In the genomic region with DNA sequence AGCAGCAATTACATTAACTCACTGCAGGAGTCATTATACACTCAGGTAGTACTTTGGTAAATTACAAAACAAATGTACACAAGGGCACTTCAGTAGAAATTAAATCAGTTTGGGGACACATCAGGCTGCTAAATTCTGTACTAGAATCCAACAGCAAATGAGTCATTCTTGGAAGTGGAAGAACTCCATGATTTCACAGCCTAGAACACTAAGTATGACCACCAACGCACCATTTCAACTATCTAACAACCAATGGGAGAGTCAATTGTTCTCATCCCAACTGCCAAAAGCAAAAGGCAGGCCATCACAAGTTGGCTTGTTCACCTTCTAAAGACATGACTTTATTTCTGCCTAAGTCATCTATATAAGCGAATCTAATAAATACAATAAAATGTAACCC, we compare ENCODE assay signal across 22 cellular contexts. TPM values are rescaled to one million over a fixed set of nuclear protein-coding genes. Genes with fewer than 3 reads are reported as not detected.
DNase-seq lines count a peak whose midpoint lies in the region; ATAC-seq and FAIRE-seq lines count a peak whose summit lies in the region.
"Had no signal": no experiment of that assay in that cellular context is flagged by ENCODE, and none has a peak within 500 bp of the region (broad histone marks: within the 10 kb centered on the region; RNA-seq: fewer than 3 reads in every experiment).

No MANE protein-coding gene starts in this region.

- H4K20me1 ChIP-seq in GM23248 (ENCODE audit: insufficient read depth) = no peaks in the 10 kb centered on the region

- no peak overlapping the region for H3K4me2 ChIP-seq in GM23248 (ENCODE audit: unreplicated experiment)
- H3K4me2 ChIP-seq: A549, GM23338 had no signal

- H3K36me3 Mint-ChIP-seq in T-helper 1 cell treated with Interleukin-12 subunit alpha and Interleukin-12 subunit beta and Interleukin-4 antibody, amounts not matched to agents 30 μg/mL and 1 μg/mL, for 36 hours (ENCODE audit: low read depth) = peaks cover 19% of the 10 kb centered on the region

- FAIRE-seq in islet of Langerhans (lab: Jason Lieb, UNC) = peak; percentile 21
- FAIRE-seq: A549, GM12891 had no signal

- H3K9me3 Mint-ChIP-seq in T-helper 1 cell treated with Interleukin-12 subunit alpha and Interleukin-12 subunit beta and Interleukin-4 antibody, amounts not matched to agents 30 μg/mL and 1 μg/mL, for 36 hours = no peaks in the 10 kb centered on the region
- H3K9me3 Mint-ChIP-seq: CD4-positive, alpha-beta memory T cell; GM23338; H9 had no signal

- no peaks in the 10 kb centered on the region for H3K9me2 ChIP-seq in GM23248 (ENCODE audit: insufficient read depth)

- no peaks in the 10 kb centered on the region for H3K4me1 Mint-ChIP-seq in T-helper 1 cell treated with Interleukin-12 subunit alpha and Interleukin-12 subunit beta and Interleukin-4 antibody, amounts not matched to agents 30 μg/mL and 1 μg/mL, for 36 hours (ENCODE audit: low read depth)
- H3K4me1 Mint-ChIP-seq: CD4-positive, alpha-beta memory T cell; GM23338; H9 had no signal

- H3K9ac ChIP-seq in GM23248 = no peak overlapping the region

- WGBS in GM23248 (ENCODE audit: low coverage in 1 of 2, low lambda C conversion rate in 2 of 2, missing lambda C conversion rate in 2 of 2), 2 experiments = 49 to 58% methylated on average over 2 of the region's 2 CpGs

- no peak for ATAC-seq in HG02970 (IDR thresholded peaks at IDR 0.05; ENCODE audit: low FRiP score, unreplicated experiment)
- ATAC-seq: A549, GM23338, HCT116 had no signal

- H3K9me3 ChIP-seq in GM23248 (ENCODE audit: low read depth) = no peaks in the 10 kb centered on the region
- H3K9me3 ChIP-seq: A549 had no signal

- no peak overlapping the region for H2AFZ ChIP-seq in GM23248
- H2AFZ ChIP-seq: GM23338 had no signal

- H3K27me3 ChIP-seq in GM23248 (replicated peaks; ENCODE audit: insufficient read depth) = no peaks in the 10 kb centered on the region

- no peaks in the 10 kb centered on the region for H3K79me2 ChIP-seq in GM23248 (ENCODE audit: insufficient read depth)

- in situ Hi-C loops in GM23248 (cut with MboI) = no loop called here

- H3K4me3 ChIP-seq in GM23248 = no peak overlapping the region
- H3K4me3 ChIP-seq: A549, GM23338 had no signal

- no peaks in the 10 kb centered on the region for H3K4me1 ChIP-seq in GM23248 (ENCODE audit: insufficient read depth)
- H3K4me1 ChIP-seq: A549 had no signal

- peak overlapping the region; percentile 8 for H3K27ac Mint-ChIP-seq in T-helper 1 cell treated with Interleukin-12 subunit alpha and Interleukin-12 subunit beta and Interleukin-4 antibody, amounts not matched to agents 30 μg/mL and 1 μg/mL, for 36 hours
- H3K27ac Mint-ChIP-seq: GM23338, H9 had no signal

- no peak overlapping the region for H3K4me3 Mint-ChIP-seq in T-helper 1 cell treated with Interleukin-12 subunit alpha and Interleukin-12 subunit beta and Interleukin-4 antibody, amounts not matched to agents 30 μg/mL and 1 μg/mL, for 36 hours
- H3K4me3 Mint-ChIP-seq: CD4-positive, alpha-beta memory T cell; GM23338; H9 had no signal

- H3K27me3 Mint-ChIP-seq in T-helper 1 cell treated with Interleukin-12 subunit alpha and Interleukin-12 subunit beta and Interleukin-4 antibody, amounts not matched to agents 30 μg/mL and 1 μg/mL, for 36 hours (ENCODE audit: low read depth) = no peaks in the 10 kb centered on the region
- H3K27me3 Mint-ChIP-seq: CD4-positive, alpha-beta memory T cell had no signal

- no peaks in the 10 kb centered on the region for H3F3A ChIP-seq in GM23248 (ENCODE audit: insufficient read depth)

- DNase-seq in T-helper 1 cell = no peak
- peak; percentile 21 for DNase-seq in GM23248
- DNase-seq in putamen (ENCODE audit: low spot score) = no peak
- DNase-seq in activated CD8-positive, alpha-beta memory T cell treated with anti-CD3 and anti-CD28 coated beads, Interleukin-2, amount 50 U/mL, for 48 hours = no peak
- DNase-seq: 8988T; ACHN; AML-193; C1 segment of cervical spinal cord; Calu3; CD4-positive, alpha-beta memory T cell; COR-L47; DMS53; DMS79 treated with DMSO at 0.1 percent for 48 hours; GF-D8; H9 had no signal

- no peaks in the 10 kb centered on the region for H3K36me3 ChIP-seq in GM23248 (ENCODE audit: low read depth)

- no peak overlapping the region for H3K27ac ChIP-seq in GM23248
- H3K27ac ChIP-seq: A549 had no signal

RNA-seq across cellular contexts. Expression of gene PPM1K, which starts 26.6 kb away (rescaled TPM):
- total RNA-seq in GM23248 (2014; rRNA removed; shearing (Covaris generic)) = 4.6 and 8.2 TPM in 2 replicates
- 4.3 and 5.5 TPM in 2 replicates for polyA plus RNA-seq in GM23248 (2016; fragmentation: Nextera tagmentation; extraction: Ambion mirVana)
